Comparison of ENCODE assay signal across 8 cellular contexts in the genomic region with DNA sequence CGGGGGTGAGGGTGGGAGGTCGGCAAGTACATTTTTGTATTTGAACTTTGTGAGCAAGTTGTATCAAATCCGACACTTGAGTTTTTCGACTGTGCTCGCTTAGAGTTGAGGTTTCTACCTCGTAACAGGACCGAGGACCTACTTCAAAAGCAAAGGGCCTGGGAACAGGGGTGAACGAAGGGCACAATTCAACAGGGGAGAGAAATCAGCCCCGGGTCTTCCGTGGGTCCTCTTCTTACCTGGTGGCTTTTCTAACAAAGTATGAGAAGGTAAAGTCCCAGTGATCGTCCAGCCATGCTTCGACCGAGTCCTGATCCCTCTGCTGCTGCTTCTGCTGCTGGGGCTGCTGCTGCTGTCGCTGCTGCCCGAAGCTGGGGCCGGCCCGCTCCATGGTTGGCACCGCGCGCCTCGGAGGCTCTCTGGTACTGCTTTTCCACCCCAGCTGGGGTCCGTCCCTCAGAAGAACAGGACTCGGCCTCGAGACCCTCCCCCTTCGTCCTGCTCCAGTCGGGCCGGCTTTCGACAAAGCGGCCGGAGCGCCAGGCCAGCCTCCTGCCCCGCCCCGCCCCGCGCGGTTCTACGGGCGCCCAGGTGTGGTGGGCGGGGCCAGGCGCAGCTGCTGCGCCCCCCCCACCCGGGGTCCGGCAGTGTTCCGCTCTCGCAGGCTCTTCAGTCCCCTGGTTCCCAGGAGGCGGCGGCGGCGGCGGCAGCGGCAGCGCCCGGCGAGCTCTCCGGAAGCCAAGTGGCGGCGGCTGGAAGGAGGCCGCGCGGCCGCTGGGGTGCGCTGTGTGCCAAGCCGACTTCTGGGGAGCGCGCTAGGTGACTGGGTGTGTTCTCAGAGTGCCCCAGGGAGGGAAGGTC.
DNase-seq lines count a peak whose midpoint lies in the region; ATAC-seq lines count a peak whose summit lies in the region.

A gene (minus strand): TSS at position 524 of the 861 bp plus-strand sequence. CDS start 133 bp downstream, at position 391.

- H3K27me3 ChIP-seq in layer of hippocampus (ENCODE audit: control insufficient read depth, insufficient read depth, low read length) = no peaks in the 10 kb centered on the region

- H3K27ac ChIP-seq in cingulate gyrus (ENCODE audit: low read depth, low read length) (peak within 1 kb of the TSS; percentile 35), layer of hippocampus (ENCODE audit: low read depth, low read length) (peak within 1 kb of the TSS; percentile 65)

- in situ Hi-C loops in ACHN (cut with HindIII; ENCODE audit: low pct_ligation_motif_present, low pct_unique_long_range_greater_than_20kb, low sequenced_read_pairs) = no loop called here

- ATAC-seq in GM18870 (IDR thresholded peaks at IDR 0.05; ENCODE audit: unreplicated experiment) (peak; percentile 90), HG03108 (IDR thresholded peaks at IDR 0.05; ENCODE audit: unreplicated experiment) (peak; percentile 94)

- peak; percentile 71 for DNase-seq in ACHN
- peak; percentile 71 for DNase-seq in NCI-H2196 treated with DMSO at 0.1 percent for 48 hours (lab: John Stamatoyannopoulos, UW; ENCODE audit: unreplicated experiment)
- peak; percentile 60 for DNase-seq in activated CD4-positive, alpha-beta T cell treated with anti-CD3 and anti-CD28 coated beads for 1 hour
- peak; percentile 35 to 55 for DNase-seq in stimulated activated CD4-positive, alpha-beta T cell treated with anti-CD3 and anti-CD28 coated beads, Interleukin-1b, Interleukin-23, amount 100 ng/mL, for 1 hour (ENCODE audit: low read depth in 2 of 2)

Comparison
In these comparisons a context has a peak if more than half of its experiments do, and no peak if none do; other contexts are left out.
1. Peak in every context shown above with its lines: DNase-seq, ATAC-seq and H3K27ac ChIP-seq.